8 cellular contexts compared by ENCODE assay signal in the genomic region with DNA sequence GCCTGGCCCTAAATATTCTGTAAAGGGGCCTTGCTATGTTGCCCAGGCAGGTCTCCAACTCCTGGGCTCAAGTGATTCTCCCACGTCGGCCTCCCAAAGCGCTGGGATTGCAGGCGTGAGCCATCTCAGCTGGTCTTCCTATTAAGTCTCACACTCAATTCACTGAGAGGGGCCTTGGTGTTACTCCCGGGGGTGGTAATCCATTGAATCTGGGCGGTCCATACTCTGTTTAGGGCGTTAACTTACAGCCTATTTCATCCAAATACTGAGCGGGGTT. TPM values are rescaled to one million over a fixed set of nuclear protein-coding genes. Genes with fewer than 3 reads are reported as not detected.
A peak's percentile ranks its signal among the peaks of the same experiment; 100 is the strongest.
DNase-seq lines count a peak whose midpoint lies in the region; ATAC-seq and TF ChIP-seq lines count a peak whose summit lies in the region.

No MANE protein-coding gene starts in this region.

- TF ChIP-seq CTCF in HL-60 (IDR thresholded peaks at IDR 0.05; ENCODE audit: insufficient read depth, low read length) (no peak), hepatocyte (IDR thresholded peaks at IDR 0.05; ENCODE audit: poor library complexity) (no peak), smooth muscle cell (IDR thresholded peaks at IDR 0.05; ENCODE audit: borderline replicate concordance, insufficient read depth, poor library complexity, severe bottlenecking) (no peak)

- H2AFZ ChIP-seq in hepatocyte (peak overlapping the region; percentile 47), smooth muscle cell (ENCODE audit: low read depth) (no peak overlapping the region)

- H3K9me2 ChIP-seq in hepatocyte (replicated peaks; ENCODE audit: insufficient read depth) = no peaks in the 10 kb centered on the region

- peaks cover 48% of the 10 kb centered on the region for H3K79me2 ChIP-seq in hepatocyte
- peaks cover 49% of the 10 kb centered on the region for H3K79me2 ChIP-seq in smooth muscle cell (ENCODE audit: low read depth)

- DNase-seq in HL-60 (ENCODE audit: low read depth in 1 of 2, low spot score in 1 of 2) = no peak
- peak; percentile 62 for DNase-seq in activated CD8-positive, alpha-beta memory T cell treated with anti-CD3 and anti-CD28 coated beads, Interleukin-2, amount 50 U/mL, for 48 hours
- DNase-seq in hepatocyte (ENCODE audit: low spot score) = no peak
- DNase-seq in smooth muscle cell (lab: John Stamatoyannopoulos, UW; ENCODE audit: unreplicated experiment) = no peak
- no peak for DNase-seq in DMS153 treated with DMSO at 0.1 percent for 48 hours (lab: John Stamatoyannopoulos, UW; ENCODE audit: unreplicated experiment)
- DNase-seq in stimulated activated CD8-positive, alpha-beta memory T cell treated with anti-CD3 and anti-CD28 coated beads, Interleukin-4, amount 100 ng/mL, for 48 hours = no peak

- peaks cover 35% of the 10 kb centered on the region for H4K20me1 ChIP-seq in hepatocyte (ENCODE audit: insufficient read depth, poor library complexity, severe bottlenecking)
- H4K20me1 ChIP-seq in smooth muscle cell (ENCODE audit: low read depth) = peaks cover 39% of the 10 kb centered on the region

- ATAC-seq in HG03139 (IDR thresholded peaks at IDR 0.05; ENCODE audit: unreplicated experiment) (no peak), GM21367 (IDR thresholded peaks at IDR 0.05; ENCODE audit: unreplicated experiment) (no peak)

- H3K4me2 ChIP-seq in hepatocyte (peak overlapping the region; percentile 77), smooth muscle cell (peak overlapping the region; percentile 90)

- H3K9me3 ChIP-seq in hepatocyte (ENCODE audit: low read depth) (no peaks in the 10 kb centered on the region), smooth muscle cell (replicated peaks; ENCODE audit: low read depth) (no peaks in the 10 kb centered on the region)

- H3K9ac ChIP-seq in smooth muscle cell (ENCODE audit: low read depth) = peak overlapping the region; percentile 98

- H3K27ac ChIP-seq in HL-60 (replicated peaks) (peak overlapping the region; percentile 93), hepatocyte (peak overlapping the region; percentile 97), smooth muscle cell (ENCODE audit: low read depth) (peak overlapping the region; percentile 97)

- 68% methylated on average over 8 of the region's 8 CpGs for WGBS in hepatocyte (ENCODE audit: low lambda C conversion rate, missing lambda C conversion rate)
- 74% methylated on average over 8 of the region's 8 CpGs for WGBS in smooth muscle cell (ENCODE audit: low lambda C conversion rate)

- H3K36me3 ChIP-seq in hepatocyte (replicated peaks; ENCODE audit: insufficient read depth, low read depth) = no peaks in the 10 kb centered on the region
- H3K36me3 ChIP-seq in smooth muscle cell (ENCODE audit: low read depth) = peaks cover 9% of the 10 kb centered on the region

- H3K27me3 ChIP-seq in HL-60 (ENCODE audit: insufficient read depth, poor library complexity, severe bottlenecking) (no peaks in the 10 kb centered on the region), hepatocyte (no peaks in the 10 kb centered on the region), smooth muscle cell (ENCODE audit: low read depth) (no peaks in the 10 kb centered on the region)

- H3F3A ChIP-seq in smooth muscle cell (ENCODE audit: low read depth) = peaks cover 10% of the 10 kb centered on the region

- H3K4me1 ChIP-seq in hepatocyte (ENCODE audit: insufficient read depth) (peaks cover 31% of the 10 kb centered on the region), smooth muscle cell (ENCODE audit: low read depth) (peaks cover 13% of the 10 kb centered on the region)

- peak overlapping the region; percentile 39; the same call in 1 of the 2 replicates for H3K4me3 ChIP-seq in HL-60 (replicated peaks; ENCODE audit: insufficient read depth, low read length)
- peak overlapping the region; percentile 16 for H3K4me3 ChIP-seq in hepatocyte
- peak overlapping the region; percentile 100 for H3K4me3 ChIP-seq in smooth muscle cell

RNA-seq across cellular contexts. Expression of gene SRRT, which starts 0.7 kb away (rescaled TPM):
- total RNA-seq in hepatocyte = 35.8 and 49.1 TPM in 2 replicates
- 91.7 and 135 TPM in 2 replicates for polyA plus RNA-seq in hepatocyte
- total RNA-seq in smooth muscle cell = 17.8 and 32.1 TPM in 2 replicates
- 63.6 and 87.5 TPM in 2 replicates for polyA plus RNA-seq in smooth muscle cell

RNA-seq across cellular contexts. Expression of gene TRIP6, which starts 7.1 kb away (rescaled TPM):
- total RNA-seq in hepatocyte (54.0 and 57.5 TPM in 2 replicates), smooth muscle cell (41.9 and 46.8 TPM in 2 replicates)
- polyA plus RNA-seq in hepatocyte (70.3 and 98.9 TPM in 2 replicates), smooth muscle cell (65.6 and 87.0 TPM in 2 replicates)

RNA-seq across cellular contexts. Expression of gene UFSP1, which starts 15.3 kb away (rescaled TPM):
- total RNA-seq in hepatocyte (3.9 TPM in 2 replicates), smooth muscle cell (0.31 and 1.2 TPM in 2 replicates)
- polyA plus RNA-seq in hepatocyte (4.2 and 4.3 TPM in 2 replicates), smooth muscle cell (2.6 and 2.9 TPM in 2 replicates)

RNA-seq across cellular contexts. Expression of gene ACHE, which starts 21.4 kb away (rescaled TPM):
- total RNA-seq in hepatocyte (3.2 and 4.6 TPM in 2 replicates), smooth muscle cell (2.6 and 3.2 TPM in 2 replicates)
- polyA plus RNA-seq in hepatocyte (16.3 and 18.3 TPM in 2 replicates), smooth muscle cell (2.8 and 3.5 TPM in 2 replicates)

RNA-seq across cellular contexts. Expression of gene SLC12A9, which starts 21.7 kb away (rescaled TPM):
- total RNA-seq in hepatocyte (15.4 and 21.3 TPM in 2 replicates), smooth muscle cell (8.9 and 16.8 TPM in 2 replicates)
- polyA plus RNA-seq in hepatocyte (17.1 and 23.5 TPM in 2 replicates), smooth muscle cell (12.1 and 17.8 TPM in 2 replicates)

Comparison
In these comparisons a context has a peak if more than half of its experiments do, and no peak if none do; other contexts are left out.
1. H3K4me3 ChIP-seq: peak in every context shown above with its lines; median percentile 100 in smooth muscle cell; 39 in HL-60; 16 in hepatocyte.